Comparison of ENCODE assay signal across 8 cellular contexts in the genomic region with DNA sequence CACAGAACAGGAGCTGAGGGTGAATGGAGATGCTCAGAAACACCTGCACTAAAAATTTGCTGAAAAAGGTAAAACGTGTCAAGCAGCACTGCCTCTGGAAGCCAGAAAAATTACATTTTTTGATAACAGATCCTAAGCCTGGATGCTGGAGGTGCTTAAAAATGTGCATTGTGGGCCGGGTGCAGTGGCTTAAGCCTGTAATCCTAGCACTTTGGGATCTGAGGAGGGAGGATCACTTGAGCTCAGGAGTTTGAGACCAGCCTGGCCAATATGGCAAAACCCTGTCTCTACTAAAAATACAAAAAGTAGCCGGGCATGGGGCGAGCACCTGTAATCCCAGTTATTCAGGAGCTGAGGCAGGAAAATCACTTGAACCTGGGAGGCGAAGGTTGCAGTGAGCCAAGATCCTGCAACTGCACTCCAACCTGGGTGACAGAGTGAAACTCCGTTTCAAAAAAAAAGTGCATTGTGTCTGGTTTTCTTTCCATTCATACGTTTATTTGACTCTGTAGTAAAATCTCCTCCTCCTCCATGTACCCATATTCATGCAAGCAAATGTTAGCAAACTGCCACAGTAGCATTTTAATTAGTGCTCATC. TPM values are rescaled to one million over a fixed set of nuclear protein-coding genes. Genes with fewer than 3 reads are reported as not detected.
A peak's percentile ranks its signal among the peaks of the same experiment; 100 is the strongest.
DNase-seq lines count a peak whose midpoint lies in the region; ATAC-seq, FAIRE-seq and TF ChIP-seq lines count a peak whose summit lies in the region.

No MANE protein-coding gene starts in this region.

- peak overlapping the region; percentile 95 for H3K27ac Mint-ChIP-seq in progenitor cell of endocrine pancreas

- TF ChIP-seq CTCF in OCI-LY3 (IDR thresholded peaks at IDR 0.05; ENCODE audit: low read depth, low read length): no peak
- TF ChIP-seq CTCF in progenitor cell of endocrine pancreas (IDR thresholded peaks at IDR 0.05; ENCODE audit: unreplicated experiment): no peak
- TF ChIP-seq CTCF in GM13976 (IDR thresholded peaks at IDR 0.05; ENCODE audit: borderline replicate concordance, control extremely low read depth, extremely low read depth, insufficient read depth, missing control alignments): no peak

- peak overlapping the region; percentile 95 for H2AFZ ChIP-seq in OCI-LY3 (ENCODE audit: low read depth, low read length)

- in situ Hi-C loops in GM13976 (cut with MboI; ENCODE audit: low sequenced_read_pairs, unreplicated experiment): no loop called here

- TF ChIP-seq POLR2A in GM12891 (IDR thresholded peaks at IDR 0.05; ENCODE audit: low read depth, low read length) (no peak), GM12892 (IDR thresholded peaks at IDR 0.05; ENCODE audit: low read depth, low read length) (no peak)

- peaks cover 10% of the 10 kb centered on the region for H3K4me1 Mint-ChIP-seq in progenitor cell of endocrine pancreas (ENCODE audit: low read depth)

- H3K79me2 ChIP-seq in OCI-LY3 (ENCODE audit: low read length): no peaks in the 10 kb centered on the region

- H4K20me1 ChIP-seq in OCI-LY3 (ENCODE audit: insufficient read depth, low read length): no peaks in the 10 kb centered on the region

- H3K4me3 ChIP-seq in OCI-LY3 (ENCODE audit: low read length): peak overlapping the region; percentile 91

- no peaks in the 10 kb centered on the region for H3K9me3 Mint-ChIP-seq in progenitor cell of endocrine pancreas (ENCODE audit: low read depth)

- H3K27me3 ChIP-seq in OCI-LY3 (ENCODE audit: low read depth, low read length): no peaks in the 10 kb centered on the region

- DNase-seq in GM12891 (ENCODE audit: insufficient read length, low spot score) (no peak), epithelial cell of prostate (ENCODE audit: low read depth, low spot score) (no peak), progenitor cell of endocrine pancreas (ENCODE audit: low spot score, unreplicated experiment) (no peak), GM12892 (ENCODE audit: insufficient read length) (no peak), GM13976 (ENCODE audit: low spot score) (no peak)
- no peak for DNase-seq in activated effector memory CD4-positive, alpha-beta T cell treated with Interleukin-2 at 50 U/mL for 16 hours

- H3K4me2 ChIP-seq in OCI-LY3 (ENCODE audit: low read length): peak overlapping the region; percentile 94

- H3K4me3 Mint-ChIP-seq in progenitor cell of endocrine pancreas (ENCODE audit: low read depth): peak overlapping the region; percentile 87

- no peak for ATAC-seq in HG02852 (IDR thresholded peaks at IDR 0.05; ENCODE audit: unreplicated experiment)

- H3K27ac ChIP-seq in OCI-LY3 (ENCODE audit: low read length) (peak overlapping the region; percentile 52), epithelial cell of prostate (peak overlapping the region; percentile 45)

- peak overlapping the region; percentile 80 for H3K9ac ChIP-seq in OCI-LY3 (ENCODE audit: low read length)

- no peaks in the 10 kb centered on the region for H3K9me3 ChIP-seq in OCI-LY3 (ENCODE audit: insufficient read depth, low read length)

- H3K4me1 ChIP-seq in OCI-LY3 (ENCODE audit: low read length): peaks cover 8% of the 10 kb centered on the region

- no peaks in the 10 kb centered on the region for H3K36me3 ChIP-seq in OCI-LY3 (replicated peaks; ENCODE audit: low read depth, low read length)

- peaks cover 4% of the 10 kb centered on the region for H3K36me3 Mint-ChIP-seq in progenitor cell of endocrine pancreas (ENCODE audit: insufficient read depth)

- no peak for FAIRE-seq in GM12891 (lab: Jason Lieb, UNC)
- FAIRE-seq in GM12892 (lab: Jason Lieb, UNC): no peak

- no peaks in the 10 kb centered on the region for H3K27me3 Mint-ChIP-seq in progenitor cell of endocrine pancreas

TF ChIP-seq in GM12891, 5 proteins besides CTCF, POLR2A, EP300 and RAD21:
- TF ChIP-seq POU2F2 (IDR thresholded peaks at IDR 0.05; ENCODE audit: low read depth, low read length) (no peak), SPI1 (IDR thresholded peaks at IDR 0.05; ENCODE audit: low read depth, low read length) (no peak), TAF1 (IDR thresholded peaks at IDR 0.05; ENCODE audit: low read depth, low read length) (peak; percentile 41; the same call in 1 of the 2 replicates)
TF ChIP-seq in GM12891: peak in this region for 1.

RNA-seq across cellular contexts. Expression of a gene that starts 0.6 kb away (rescaled TPM):
- 12.5 TPM for polyA plus RNA-seq in GM12891 (2012; ENCODE audit: low read depth, missing spikeins)
- 9.6 and 10.5 TPM in 2 replicates for total RNA-seq in progenitor cell of endocrine pancreas
- polyA plus RNA-seq in GM12892 (2012; ENCODE audit: missing spikeins): 42.5 TPM

RNA-seq across cellular contexts. Expression of a gene that starts 18.6 kb away (rescaled TPM):
- 21.7 TPM for polyA plus RNA-seq in GM12891 (2012; ENCODE audit: low read depth, missing spikeins)
- 26.8 and 33.4 TPM in 2 replicates for total RNA-seq in progenitor cell of endocrine pancreas
- polyA plus RNA-seq in GM12892 (2012; ENCODE audit: missing spikeins): 40.1 TPM

RNA-seq across cellular contexts. Expression of a gene that starts 36.5 kb away (rescaled TPM):
- 22.4 TPM for polyA plus RNA-seq in GM12891 (2012; ENCODE audit: low read depth, missing spikeins)
- 5.1 and 5.3 TPM in 2 replicates for total RNA-seq in progenitor cell of endocrine pancreas
- polyA plus RNA-seq in GM12892 (2012; ENCODE audit: missing spikeins): 65.0 TPM

RNA-seq across cellular contexts. Expression of a gene that starts 38.8 kb away (rescaled TPM):
- 19.5 TPM for polyA plus RNA-seq in GM12891 (2012; ENCODE audit: low read depth, missing spikeins)
- 2.4 and 3.1 TPM in 2 replicates for total RNA-seq in progenitor cell of endocrine pancreas
- 31.0 TPM for polyA plus RNA-seq in GM12892 (2012; ENCODE audit: missing spikeins)

RNA-seq across cellular contexts. Expression of a gene that starts 56.3 kb away (rescaled TPM):
- 13.8 TPM for polyA plus RNA-seq in GM12891 (2012; ENCODE audit: low read depth, missing spikeins)
- total RNA-seq in progenitor cell of endocrine pancreas: 24.7 and 26.4 TPM in 2 replicates
- polyA plus RNA-seq in GM12892 (2012; ENCODE audit: missing spikeins): 16.3 TPM
